ENCODE assay signal across 1 cellular context in genomic region chr5:151014680-151015343, GRCh38.
TF ChIP-seq lines count a peak whose summit lies in the region.

No MANE protein-coding gene starts in this region.

TF ChIP-seq in HepG2, 621 proteins besides CTCF, POLR2A, EP300 and RAD21 (continued from another document and continues in another):
- TF ChIP-seq ZNF318 (CRISPR knock-in tag; IDR thresholded peaks at IDR 0.05) (no peak), ZNF788 (CRISPR knock-in tag; IDR thresholded peaks at IDR 0.05; ENCODE audit: borderline replicate concordance) (no peak), ZNF567 (CRISPR knock-in tag; IDR thresholded peaks at IDR 0.05; ENCODE audit: borderline replicate concordance) (no peak), FOSL2 (CRISPR knock-in tag; IDR thresholded peaks at IDR 0.05) (no peak), RELA (CRISPR knock-in tag; IDR thresholded peaks at IDR 0.05) (no peak), BCL6 (CRISPR knock-in tag; IDR thresholded peaks at IDR 0.05) (no peak), ZNF652 (CRISPR knock-in tag; IDR thresholded peaks at IDR 0.05; ENCODE audit: borderline replicate concordance, low read depth) (no peak), SCMH1 (CRISPR knock-in tag; IDR thresholded peaks at IDR 0.05; ENCODE audit: borderline replicate concordance) (no peak), BCLAF1 (IDR thresholded peaks at IDR 0.05) (no peak), ARNTL (CRISPR knock-in tag; IDR thresholded peaks at IDR 0.05) (no peak), TOPORS (CRISPR knock-in tag; IDR thresholded peaks at IDR 0.05) (no peak), ZNF484 (CRISPR knock-in tag; IDR thresholded peaks at IDR 0.05; ENCODE audit: borderline replicate concordance, low read depth) (no peak), ZNF414 (CRISPR knock-in tag; IDR thresholded peaks at IDR 0.05) (no peak), ZNF547 (CRISPR knock-in tag; IDR thresholded peaks at IDR 0.05) (no peak), NR2F6 (IDR thresholded peaks at IDR 0.05) (no peak; the same call in 1 of the 2 replicates), NR2F6 (CRISPR knock-in tag; IDR thresholded peaks at IDR 0.05) (peak; percentile 65), IRF1 (CRISPR knock-in tag; IDR thresholded peaks at IDR 0.05; ENCODE audit: low read depth) (no peak), NBN (conservative IDR thresholded peaks at IDR 0.05) (no peak), ESRRA (CRISPR knock-in tag; IDR thresholded peaks at IDR 0.05; ENCODE audit: low read depth) (no peak), ZNF572 (CRISPR knock-in tag; IDR thresholded peaks at IDR 0.05) (no peak), ZNF180 (CRISPR knock-in tag; IDR thresholded peaks at IDR 0.05; ENCODE audit: borderline replicate concordance, low read depth) (no peak), ZNF362 (CRISPR knock-in tag; IDR thresholded peaks at IDR 0.05; ENCODE audit: borderline replicate concordance) (no peak), ZNF430 (CRISPR knock-in tag; IDR thresholded peaks at IDR 0.05) (0 out of 2 replicates have a peak, but pooled peaks have one; percentile 30), ZNF556 (CRISPR knock-in tag; IDR thresholded peaks at IDR 0.05; ENCODE audit: borderline replicate concordance) (no peak), THAP9 (CRISPR knock-in tag; IDR thresholded peaks at IDR 0.05; ENCODE audit: borderline replicate concordance) (no peak), DPF2 (CRISPR knock-in tag; IDR thresholded peaks at IDR 0.05; ENCODE audit: borderline replicate concordance, low read depth) (no peak), TRIM22 (IDR thresholded peaks at IDR 0.05) (no peak), STAG1 (CRISPR knock-in tag; IDR thresholded peaks at IDR 0.05) (no peak), CREM (IDR thresholded peaks at IDR 0.05) (peak; percentile 55), CREM (CRISPR knock-in tag; IDR thresholded peaks at IDR 0.05) (no peak), DMTF1 (CRISPR knock-in tag; IDR thresholded peaks at IDR 0.05) (no peak), SMAD3 (CRISPR knock-in tag; IDR thresholded peaks at IDR 0.05) (no peak), ERF (CRISPR knock-in tag; IDR thresholded peaks at IDR 0.05) (no peak), ZBTB33 (CRISPR knock-in tag; IDR thresholded peaks at IDR 0.05) (no peak), ZNF724P (CRISPR knock-in tag; IDR thresholded peaks at IDR 0.05; ENCODE audit: borderline replicate concordance) (no peak)
